ENCODE assay signal across 1 cellular context in genomic region chr5:109900911-109901627, GRCh38.
A peak's percentile ranks its signal among the peaks of the same experiment; 100 is the strongest.
TF ChIP-seq lines count a peak whose summit lies in the region.

No MANE protein-coding gene starts in this region.

TF ChIP-seq in HepG2, 621 proteins besides CTCF, POLR2A, EP300 and RAD21 (continued from another document and continues in another):
- TF ChIP-seq ZNF597 (CRISPR knock-in tag; IDR thresholded peaks at IDR 0.05) (no peak), ELF3 (CRISPR knock-in tag; IDR thresholded peaks at IDR 0.05) (peak; percentile 91), EZH2 (conservative IDR thresholded peaks at IDR 0.05; ENCODE audit: low read depth, low read length) (no peak), YY1 (IDR thresholded peaks at IDR 0.05; ENCODE audit: insufficient read depth, insufficient replicate concordance, low read depth, low read length) (peak; percentile 9), TBX2 (CRISPR knock-in tag; IDR thresholded peaks at IDR 0.05; ENCODE audit: borderline replicate concordance) (peak; percentile 92), ZNF574 (CRISPR knock-in tag; IDR thresholded peaks at IDR 0.05) (peak; percentile 65), SMC3 (IDR thresholded peaks at IDR 0.05; ENCODE audit: low read length) (peak; percentile 49), SYNCRIP (IDR thresholded peaks at IDR 0.05; ENCODE audit: insufficient read depth, low read depth, low read length) (no peak), ZNF543 (CRISPR knock-in tag; IDR thresholded peaks at IDR 0.05) (peak; percentile 67), HBP1 (CRISPR knock-in tag; IDR thresholded peaks at IDR 0.05; ENCODE audit: low read depth) (0 out of 2 replicates have a peak, but pooled peaks have one; percentile 38), ZNF770 (CRISPR knock-in tag; IDR thresholded peaks at IDR 0.05) (peak; percentile 53), ZNF232 (CRISPR knock-in tag; IDR thresholded peaks at IDR 0.05; ENCODE audit: borderline replicate concordance) (peak; percentile 64; the same call in 1 of the 2 replicates), CBX1 (IDR thresholded peaks at IDR 0.05; ENCODE audit: low read depth) (peak; percentile 72), FOXP4 (CRISPR knock-in tag; IDR thresholded peaks at IDR 0.05) (peak; percentile 91), ZNF180 (CRISPR knock-in tag; IDR thresholded peaks at IDR 0.05; ENCODE audit: borderline replicate concordance, low read depth) (no peak), PITX1 (CRISPR knock-in tag; IDR thresholded peaks at IDR 0.05) (peak; percentile 57; the same call in 1 of the 2 replicates), ZNF644 (CRISPR knock-in tag; IDR thresholded peaks at IDR 0.05; ENCODE audit: low read depth) (peak; percentile 56), ZBTB25 (CRISPR knock-in tag; IDR thresholded peaks at IDR 0.05) (0 out of 2 replicates have a peak, but pooled peaks have one; percentile 19), HOXA9 (CRISPR knock-in tag; IDR thresholded peaks at IDR 0.05; ENCODE audit: borderline replicate concordance) (peak; percentile 10; the same call in 1 of the 2 replicates), ZMAT5 (CRISPR knock-in tag; IDR thresholded peaks at IDR 0.05; ENCODE audit: borderline replicate concordance, low read depth) (no peak), ZNF142 (CRISPR knock-in tag; IDR thresholded peaks at IDR 0.05) (0 out of 2 replicates have a peak, but pooled peaks have one; percentile 78), BRD4 (CRISPR knock-in tag; IDR thresholded peaks at IDR 0.05) (peak; percentile 98), HNRNPK (IDR thresholded peaks at IDR 0.05; ENCODE audit: low read depth, low read length, poor library complexity, severe bottlenecking) (no peak), SUZ12 (IDR thresholded peaks at IDR 0.05; ENCODE audit: low read depth, low read length) (no peak), SETDB1 (CRISPR knock-in tag; IDR thresholded peaks at IDR 0.05; ENCODE audit: borderline replicate concordance) (no peak), ZNF230 (CRISPR knock-in tag; IDR thresholded peaks at IDR 0.05) (0 out of 2 replicates have a peak, but pooled peaks have one; percentile 63), DR1 (CRISPR knock-in tag; IDR thresholded peaks at IDR 0.05) (no peak), MEIS2 (CRISPR knock-in tag; IDR thresholded peaks at IDR 0.05) (peak; percentile 41), ZNF513 (CRISPR knock-in tag; conservative IDR thresholded peaks at IDR 0.05) (no peak), REL (CRISPR knock-in tag; conservative IDR thresholded peaks at IDR 0.05) (no peak), ATM (IDR thresholded peaks at IDR 0.05; ENCODE audit: borderline replicate concordance) (peak; percentile 70; the same call in 1 of the 2 replicates), NR3C1 (CRISPR knock-in tag; IDR thresholded peaks at IDR 0.05) (no peak), SAP130 (CRISPR knock-in tag; IDR thresholded peaks at IDR 0.05; ENCODE audit: low read depth) (peak; percentile 52), RCOR2 (CRISPR knock-in tag; IDR thresholded peaks at IDR 0.05) (peak; percentile 80; the same call in 1 of the 2 replicates), RFX5 (IDR thresholded peaks at IDR 0.05; ENCODE audit: low read depth, low read length) (no peak), ZNF747 (CRISPR knock-in tag; IDR thresholded peaks at IDR 0.05; ENCODE audit: borderline replicate concordance) (peak; percentile 20; the same call in 1 of the 2 replicates), CCAR2 (optimal IDR thresholded peaks at IDR 0.05; ENCODE audit: low read depth, low read length) (no peak), ZNF83 (CRISPR knock-in tag; IDR thresholded peaks at IDR 0.05; ENCODE audit: borderline replicate concordance) (no peak), ZNF660 (CRISPR knock-in tag; IDR thresholded peaks at IDR 0.05; ENCODE audit: borderline replicate concordance, low read depth) (no peak), ZMYM2 (CRISPR knock-in tag; IDR thresholded peaks at IDR 0.05) (0 out of 2 replicates have a peak, but pooled peaks have one; percentile 34), ZNF331 (CRISPR knock-in tag; IDR thresholded peaks at IDR 0.05) (peak; percentile 38; the same call in 1 of the 2 replicates), PPARG (CRISPR knock-in tag; conservative IDR thresholded peaks at IDR 0.05) (no peak; the same call in 1 of the 2 replicates), ZNF782 (CRISPR knock-in tag; IDR thresholded peaks at IDR 0.05; ENCODE audit: borderline replicate concordance) (no peak), DDIT3 (CRISPR knock-in tag; IDR thresholded peaks at IDR 0.05) (no peak), ZNF674 (CRISPR knock-in tag; IDR thresholded peaks at IDR 0.05; ENCODE audit: low read depth) (no peak)
